Comparison of ENCODE assay signal across 1 cellular context in genomic region chr6:82893889-82894652, GRCh38.
TF ChIP-seq lines count a peak whose summit lies in the region.

No MANE protein-coding gene starts in this region.

TF ChIP-seq in K562, 482 proteins besides CTCF, POLR2A, EP300 and RAD21 (continued from another document and continues in another):
- TF ChIP-seq, protein P1, sequence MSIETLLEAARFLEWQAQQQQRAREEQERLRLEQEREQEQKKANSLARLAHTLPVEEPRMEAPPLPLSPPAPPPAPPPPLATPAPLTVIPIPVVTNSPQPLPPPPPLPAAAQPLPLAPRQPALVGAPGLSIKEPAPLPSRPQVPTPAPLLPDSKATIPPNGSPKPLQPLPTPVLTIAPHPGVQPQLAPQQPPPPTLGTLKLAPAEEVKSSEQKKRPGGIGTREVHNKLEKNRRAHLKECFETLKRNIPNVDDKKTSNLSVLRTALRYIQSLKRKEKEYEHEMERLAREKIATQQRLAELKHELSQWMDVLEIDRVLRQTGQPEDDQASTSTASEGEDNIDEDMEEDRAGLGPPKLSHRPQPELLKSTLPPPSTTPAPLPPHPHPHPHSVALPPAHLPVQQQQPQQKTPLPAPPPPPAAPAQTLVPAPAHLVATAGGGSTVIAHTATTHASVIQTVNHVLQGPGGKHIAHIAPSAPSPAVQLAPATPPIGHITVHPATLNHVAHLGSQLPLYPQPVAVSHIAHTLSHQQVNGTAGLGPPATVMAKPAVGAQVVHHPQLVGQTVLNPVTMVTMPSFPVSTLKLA (conservative IDR thresholded peaks at IDR 0.05), result 0 out of 4 replicates have a peak, but pooled peaks of 1 of the 2 experiments have one; percentile 8
- 0 out of 2 replicates have a peak, but pooled peaks have one; percentile 33 for TF ChIP-seq ATF7 (IDR thresholded peaks at IDR 0.05)
- 0 out of 2 replicates have a peak, but pooled peaks have one; percentile 8 for TF ChIP-seq USF2 (CRISPR knock-in tag; IDR thresholded peaks at IDR 0.05)
- peak; percentile 63 for TF ChIP-seq VEZF1 (CRISPR knock-in tag; IDR thresholded peaks at IDR 0.05)
- no peak for TF ChIP-seq U2AF1 (optimal IDR thresholded peaks at IDR 0.05; ENCODE audit: low read depth, low read length)
- TF ChIP-seq CXXC5 (CRISPR knock-in tag; IDR thresholded peaks at IDR 0.05), result peak; percentile 28; the same call in 1 of the 2 replicates
- TF ChIP-seq RCOR1 (IDR thresholded peaks at IDR 0.05; ENCODE audit: borderline replicate concordance in 1 of 2, low read depth in 2 of 2, low read length in 2 of 2), result peak in 1 of 2 experiments; percentile 39; a peak in 1 of 4 replicates
- no peak for TF ChIP-seq ATF1 (CRISPR knock-in tag; IDR thresholded peaks at IDR 0.05)
- TF ChIP-seq ATF1 (tag; IDR thresholded peaks at IDR 0.05), result peak; percentile 28; the same call in 1 of the 2 replicates
- peak; percentile 42; the same call in 1 of the 2 replicates for TF ChIP-seq BHLHE40 (IDR thresholded peaks at IDR 0.05; ENCODE audit: low read length)
- 0 out of 4 replicates have a peak, but pooled peaks of 1 of the 2 experiments have one; percentile 15 for TF ChIP-seq HDAC1 (IDR thresholded peaks at IDR 0.05)
- 0 out of 2 replicates have a peak, but pooled peaks have one; percentile 30 for TF ChIP-seq IRF1 (CRISPR knock-in tag; IDR thresholded peaks at IDR 0.05; ENCODE audit: borderline replicate concordance)
- TF ChIP-seq PRDM10 (IDR thresholded peaks at IDR 0.05; ENCODE audit: partially characterized antibody), result peak; percentile 81
- no peak for TF ChIP-seq IFI16 (CRISPR knock-in tag; IDR thresholded peaks at IDR 0.05)
- TF ChIP-seq ZFX (CRISPR knock-in tag; IDR thresholded peaks at IDR 0.05), result peak; percentile 52
- TF ChIP-seq SMARCA4 (IDR thresholded peaks at IDR 0.05), result 0 out of 2 replicates have a peak, but pooled peaks have one; percentile 13
- no peak for TF ChIP-seq HLTF (IDR thresholded peaks at IDR 0.05)
- TF ChIP-seq NCOR1 (IDR thresholded peaks at IDR 0.05), result peak; percentile 74
- TF ChIP-seq TEAD2 (tag; IDR thresholded peaks at IDR 0.05), result 0 out of 2 replicates have a peak, but pooled peaks have one; percentile 9
- TF ChIP-seq, protein P2, sequence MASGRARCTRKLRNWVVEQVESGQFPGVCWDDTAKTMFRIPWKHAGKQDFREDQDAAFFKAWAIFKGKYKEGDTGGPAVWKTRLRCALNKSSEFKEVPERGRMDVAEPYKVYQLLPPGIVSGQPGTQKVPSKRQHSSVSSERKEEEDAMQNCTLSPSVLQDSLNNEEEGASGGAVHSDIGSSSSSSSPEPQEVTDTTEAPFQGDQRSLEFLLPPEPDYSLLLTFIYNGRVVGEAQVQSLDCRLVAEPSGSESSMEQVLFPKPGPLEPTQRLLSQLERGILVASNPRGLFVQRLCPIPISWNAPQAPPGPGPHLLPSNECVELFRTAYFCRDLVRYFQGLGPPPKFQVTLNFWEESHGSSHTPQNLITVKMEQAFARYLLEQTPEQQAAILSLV (tag; IDR thresholded peaks at IDR 0.05), result 0 out of 2 replicates have a peak, but pooled peaks have one; percentile 3
- TF ChIP-seq MTA2 (IDR thresholded peaks at IDR 0.05; ENCODE audit: low read depth), result peak; percentile 67
- peak; percentile 15; the same call in 1 of the 2 replicates for TF ChIP-seq PML (IDR thresholded peaks at IDR 0.05; ENCODE audit: low read length)
- peak; percentile 61 to 82 for TF ChIP-seq FOXK2 (conservative IDR thresholded peaks at IDR 0.05 in 1 of 2, IDR thresholded peaks at IDR 0.05 in 1 of 2; ENCODE audit: low read depth in 2 of 2)
- TF ChIP-seq DACH1 (IDR thresholded peaks at IDR 0.05; ENCODE audit: partially characterized antibody), result no peak
- peak; percentile 53; the same call in 1 of the 2 replicates for TF ChIP-seq POLR2AphosphoS5 (IDR thresholded peaks at IDR 0.05; ENCODE audit: control insufficient read depth, insufficient read depth, low read depth, low read length)
- TF ChIP-seq SMARCE1 (IDR thresholded peaks at IDR 0.05), result no peak; the same call in 1 of the 2 replicates
- TF ChIP-seq ETV1 (tag; conservative IDR thresholded peaks at IDR 0.05; ENCODE audit: low read depth), result peak; percentile 75
- 0 out of 2 replicates have a peak, but pooled peaks have one; percentile 34 for TF ChIP-seq MGA (IDR thresholded peaks at IDR 0.05)
- TF ChIP-seq FOXJ2 (tag; IDR thresholded peaks at IDR 0.05), result 0 out of 2 replicates have a peak, but pooled peaks have one; percentile 40
- TF ChIP-seq, protein P3, sequence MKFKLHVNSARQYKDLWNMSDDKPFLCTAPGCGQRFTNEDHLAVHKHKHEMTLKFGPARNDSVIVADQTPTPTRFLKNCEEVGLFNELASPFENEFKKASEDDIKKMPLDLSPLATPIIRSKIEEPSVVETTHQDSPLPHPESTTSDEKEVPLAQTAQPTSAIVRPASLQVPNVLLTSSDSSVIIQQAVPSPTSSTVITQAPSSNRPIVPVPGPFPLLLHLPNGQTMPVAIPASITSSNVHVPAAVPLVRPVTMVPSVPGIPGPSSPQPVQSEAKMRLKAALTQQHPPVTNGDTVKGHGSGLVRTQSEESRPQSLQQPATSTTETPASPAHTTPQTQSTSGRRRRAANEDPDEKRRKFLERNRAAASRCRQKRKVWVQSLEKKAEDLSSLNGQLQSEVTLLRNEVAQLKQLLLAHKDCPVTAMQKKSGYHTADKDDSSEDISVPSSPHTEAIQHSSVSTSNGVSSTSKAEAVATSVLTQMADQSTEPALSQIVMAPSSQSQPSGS (CRISPR knock-in tag; IDR thresholded peaks at IDR 0.05), result no peak
- peak; percentile 39 to 78; a peak in 2 of 4 replicates for TF ChIP-seq FOXA3 (CRISPR knock-in tag; conservative IDR thresholded peaks at IDR 0.05 in 1 of 2, IDR thresholded peaks at IDR 0.05 in 1 of 2)
- no peak for TF ChIP-seq SIX5 (IDR thresholded peaks at IDR 0.05; ENCODE audit: borderline replicate concordance in 1 of 2, insufficient read depth in 1 of 2, low read depth in 1 of 2, low read length in 2 of 2)
- 0 out of 2 replicates have a peak, but pooled peaks have one; percentile 28 for TF ChIP-seq KLF16 (IDR thresholded peaks at IDR 0.05)
- TF ChIP-seq ZNF644 (tag; IDR thresholded peaks at IDR 0.05; ENCODE audit: low read depth), result 0 out of 2 replicates have a peak, but pooled peaks have one; percentile 39
- TF ChIP-seq TCF3 (CRISPR knock-in tag; IDR thresholded peaks at IDR 0.05), result peak; percentile 90
